Comparison of ENCODE assay signal across 13 cellular contexts in the genomic region with DNA sequence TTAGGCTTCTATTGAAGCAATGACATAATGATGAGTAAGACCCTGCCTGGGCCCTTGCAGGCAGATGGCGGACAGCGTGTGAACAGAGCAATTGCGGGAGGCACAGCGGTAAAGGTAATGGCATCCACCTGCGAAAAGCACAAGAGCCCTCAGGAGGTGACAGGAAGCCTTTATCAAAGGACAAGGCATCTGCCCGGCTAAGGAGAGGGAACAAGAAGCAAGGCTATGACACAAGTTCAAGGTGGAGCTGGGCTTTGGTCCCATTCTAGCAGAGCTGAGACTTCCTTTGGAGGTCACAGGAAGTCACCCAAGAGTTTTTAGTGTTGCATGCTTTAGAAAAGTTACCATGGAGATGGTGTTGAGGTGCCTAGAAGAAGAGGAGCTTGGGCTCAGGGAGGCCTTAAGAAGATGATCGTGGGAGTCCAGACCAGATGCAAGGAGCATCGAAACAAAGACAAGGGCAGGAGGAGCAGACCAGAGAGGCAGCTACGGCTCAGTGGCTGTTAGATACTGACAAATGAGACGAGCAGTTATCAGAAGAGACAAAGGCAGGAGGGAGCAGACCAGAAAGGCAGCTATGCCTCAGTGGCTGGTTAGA. TPM values are rescaled to one million over a fixed set of nuclear protein-coding genes. Genes with fewer than 3 reads are reported as not detected.
DNase-seq lines count a peak whose midpoint lies in the region; ATAC-seq and TF ChIP-seq lines count a peak whose summit lies in the region.
"Had no signal": no experiment of that assay in that cellular context is flagged by ENCODE, and none has a peak within 500 bp of the region (broad histone marks: within the 10 kb centered on the region; RNA-seq: fewer than 3 reads in every experiment).

No MANE protein-coding gene starts in this region.

- H3K9me3 Mint-ChIP-seq in stimulated activated effector memory CD8-positive, alpha-beta T cell treated with anti-CD3 and anti-CD28 coated beads, Interleukin-12 subunit alpha, Interleukin-12 subunit beta, amount 100 ng/mL, for 72 hours: no peaks in the 10 kb centered on the region

- DNase-seq in NCI-H748 (lab: John Stamatoyannopoulos, UW; ENCODE audit: unreplicated experiment): peak; percentile 2
- DNase-seq in NCI-H748 treated with DMSO at 0.1 percent for 48 hours (lab: John Stamatoyannopoulos, UW): no peak
- DNase-seq in epithelial cell of esophagus (ENCODE audit: low read depth): peak; percentile 60
- DNase-seq in stimulated activated effector memory CD8-positive, alpha-beta T cell treated with anti-CD3 and anti-CD28 coated beads, Interleukin-12 subunit alpha, Interleukin-12 subunit beta, amount 100 ng/mL, for 72 hours (ENCODE audit: low spot score in 2 of 2): no peak
- no peak for DNase-seq in left colon
- DNase-seq in DMS 273 (lab: John Stamatoyannopoulos, UW; ENCODE audit: unreplicated experiment): no peak
- DNase-seq in mucosa of gallbladder (ENCODE audit: low spot score): no peak
- DNase-seq: activated naive CD4-positive, alpha-beta T cell treated with anti-CD3 and anti-CD28 coated beads for 36 hours; cerebellar nuclear complex; COR-L47; NCI-H1694; thyroid gland had no signal

- ATAC-seq in HG03342 (IDR thresholded peaks at IDR 0.05; ENCODE audit: unreplicated experiment) (peak; percentile 68), left colon (no peak)
- ATAC-seq in stimulated activated effector memory CD8-positive, alpha-beta T cell treated with anti-CD3 and anti-CD28 coated beads, Interleukin-12 subunit alpha, Interleukin-12 subunit beta, amount 100 ng/mL, for 72 hours: peak; percentile 21

- no peak overlapping the region for H3K4me3 ChIP-seq in epithelial cell of esophagus (ENCODE audit: low read length)
- H3K4me3 ChIP-seq: thyroid gland had no signal

- no peaks in the 10 kb centered on the region for H3K36me3 Mint-ChIP-seq in stimulated activated effector memory CD8-positive, alpha-beta T cell treated with anti-CD3 and anti-CD28 coated beads, Interleukin-12 subunit alpha, Interleukin-12 subunit beta, amount 100 ng/mL, for 72 hours

- intact Hi-C loops in left colon (cut with DNase I, micrococcal nuclease): no loop called here

- H3K27ac Mint-ChIP-seq in stimulated activated effector memory CD8-positive, alpha-beta T cell treated with anti-CD3 and anti-CD28 coated beads, Interleukin-12 subunit alpha, Interleukin-12 subunit beta, amount 100 ng/mL, for 72 hours: peak overlapping the region; percentile 23
- H3K27ac Mint-ChIP-seq: activated naive CD4-positive, alpha-beta T cell treated with anti-CD3 and anti-CD28 coated beads for 36 hours had no signal

- H3K4me1 Mint-ChIP-seq in stimulated activated effector memory CD8-positive, alpha-beta T cell treated with anti-CD3 and anti-CD28 coated beads, Interleukin-12 subunit alpha, Interleukin-12 subunit beta, amount 100 ng/mL, for 72 hours: no peaks in the 10 kb centered on the region

- H3K4me3 Mint-ChIP-seq in stimulated activated effector memory CD8-positive, alpha-beta T cell treated with anti-CD3 and anti-CD28 coated beads, Interleukin-12 subunit alpha, Interleukin-12 subunit beta, amount 100 ng/mL, for 72 hours: no peak overlapping the region
- H3K4me3 Mint-ChIP-seq: activated naive CD4-positive, alpha-beta T cell treated with anti-CD3 and anti-CD28 coated beads for 36 hours had no signal

- no peak for TF ChIP-seq CTCF in epithelial cell of esophagus (IDR thresholded peaks at IDR 0.05; ENCODE audit: insufficient read depth, low read depth, low read length, missing control alignments)

RNA-seq across cellular contexts. Expression of gene OSBPL10, which starts 34.5 kb away (rescaled TPM):
- total RNA-seq in left colon (10 to 100 TPM; 16.2 to 19.6 TPM), mucosa of gallbladder (70.6 TPM)

RNA-seq across cellular contexts. Expression of gene ZNF860, which starts 35.0 kb away (rescaled TPM):
- total RNA-seq in left colon (under 1 TPM; 0.79 to 0.81 TPM), mucosa of gallbladder (1.8 TPM)

Comparison
In these comparisons a context has a peak if more than half of its experiments do, and no peak if none do; other contexts are left out.
1. DNase-seq: peak in NCI-H748 (single experiment) and epithelial cell of esophagus (single experiment); none in NCI-H748 treated with DMSO at 0.1 percent for 48 hours (single experiment), stimulated activated effector memory CD8-positive, alpha-beta T cell treated with anti-CD3 and anti-CD28 coated beads, Interleukin-12 subunit alpha, Interleukin-12 subunit beta, amount 100 ng/mL, for 72 hours (0 of 2), left colon (0 of 2), DMS 273 (single experiment) and mucosa of gallbladder (single experiment).